1 cellular context compared by ENCODE assay signal in genomic region chr2:31233741-31234689, GRCh38.
TF ChIP-seq lines count a peak whose summit lies in the region.

TSS of gene EHD3 (plus strand) at chr2:31234152. CDS start at chr2:31234622, 470 bp downstream.

TF ChIP-seq in WTC11, 78 proteins besides CTCF, POLR2A, EP300 and RAD21 (continued from another document and continues in another):
- TF ChIP-seq USF2 (CRISPR knock-in tag; IDR thresholded peaks at IDR 0.05) (peak; percentile 33), E2F5 (CRISPR knock-in tag; IDR thresholded peaks at IDR 0.05) (no peak), FOXP4 (CRISPR knock-in tag; IDR thresholded peaks at IDR 0.05) (0 out of 2 replicates have a peak, but pooled peaks have one; percentile 41), ZMAT4 (CRISPR knock-in tag; IDR thresholded peaks at IDR 0.05) (no peak), ZNF263 (CRISPR knock-in tag; IDR thresholded peaks at IDR 0.05; ENCODE audit: low read depth) (no peak), PREB (CRISPR knock-in tag; IDR thresholded peaks at IDR 0.05; ENCODE audit: borderline replicate concordance) (no peak), GTF2I (CRISPR knock-in tag; conservative IDR thresholded peaks at IDR 0.05) (no peak), EMX1 (CRISPR knock-in tag; IDR thresholded peaks at IDR 0.05) (no peak), CREB1 (CRISPR knock-in tag; IDR thresholded peaks at IDR 0.05) (0 out of 2 replicates have a peak, but pooled peaks have one; percentile 38), HMGXB4 (CRISPR knock-in tag; IDR thresholded peaks at IDR 0.05) (peak; percentile 77), PRDM15 (CRISPR knock-in tag; IDR thresholded peaks at IDR 0.05) (no peak), ZNF423 (CRISPR knock-in tag; IDR thresholded peaks at IDR 0.05) (no peak), ESRRA (CRISPR knock-in tag; IDR thresholded peaks at IDR 0.05; ENCODE audit: borderline replicate concordance) (no peak), ARID4B (CRISPR knock-in tag; IDR thresholded peaks at IDR 0.05; ENCODE audit: borderline replicate concordance) (no peak; the same call in 1 of the 2 replicates), GRHL2 (CRISPR knock-in tag; IDR thresholded peaks at IDR 0.05; ENCODE audit: insufficient replicate concordance, severe bottlenecking) (no peak), OVOL2 (CRISPR knock-in tag; IDR thresholded peaks at IDR 0.05; ENCODE audit: borderline replicate concordance) (no peak), SOX15 (CRISPR knock-in tag; IDR thresholded peaks at IDR 0.05) (no peak), SMAD3 (CRISPR knock-in tag; IDR thresholded peaks at IDR 0.05; ENCODE audit: borderline replicate concordance) (peak; percentile 38; the same call in 1 of the 2 replicates), NFE2L1 (CRISPR knock-in tag; IDR thresholded peaks at IDR 0.05) (no peak), TEAD4 (CRISPR knock-in tag; IDR thresholded peaks at IDR 0.05) (no peak), MXD4 (CRISPR knock-in tag; IDR thresholded peaks at IDR 0.05; ENCODE audit: borderline replicate concordance) (no peak), TEAD1 (CRISPR knock-in tag; IDR thresholded peaks at IDR 0.05) (peak; percentile 77; the same call in 1 of the 2 replicates), NR1H2 (CRISPR knock-in tag; IDR thresholded peaks at IDR 0.05) (no peak), ZNF532 (CRISPR knock-in tag; IDR thresholded peaks at IDR 0.05; ENCODE audit: borderline replicate concordance) (no peak), NR2C2 (CRISPR knock-in tag; IDR thresholded peaks at IDR 0.05) (no peak), AR (CRISPR knock-in tag; IDR thresholded peaks at IDR 0.05) (no peak), ZNF671 (CRISPR knock-in tag; IDR thresholded peaks at IDR 0.05) (no peak), ATF3 (CRISPR knock-in tag; conservative IDR thresholded peaks at IDR 0.05) (no peak), FOXJ3 (CRISPR knock-in tag; IDR thresholded peaks at IDR 0.05; ENCODE audit: borderline replicate concordance) (no peak), IRF2 (CRISPR knock-in tag; IDR thresholded peaks at IDR 0.05; ENCODE audit: borderline replicate concordance, low read depth) (no peak), CBFB (CRISPR knock-in tag; IDR thresholded peaks at IDR 0.05; ENCODE audit: low read depth) (no peak), NFATC4 (CRISPR knock-in tag; IDR thresholded peaks at IDR 0.05) (no peak), ZNF219 (CRISPR knock-in tag; IDR thresholded peaks at IDR 0.05; ENCODE audit: borderline replicate concordance) (no peak)
